ENCODE assay signal across 17 cellular contexts in the genomic region with DNA sequence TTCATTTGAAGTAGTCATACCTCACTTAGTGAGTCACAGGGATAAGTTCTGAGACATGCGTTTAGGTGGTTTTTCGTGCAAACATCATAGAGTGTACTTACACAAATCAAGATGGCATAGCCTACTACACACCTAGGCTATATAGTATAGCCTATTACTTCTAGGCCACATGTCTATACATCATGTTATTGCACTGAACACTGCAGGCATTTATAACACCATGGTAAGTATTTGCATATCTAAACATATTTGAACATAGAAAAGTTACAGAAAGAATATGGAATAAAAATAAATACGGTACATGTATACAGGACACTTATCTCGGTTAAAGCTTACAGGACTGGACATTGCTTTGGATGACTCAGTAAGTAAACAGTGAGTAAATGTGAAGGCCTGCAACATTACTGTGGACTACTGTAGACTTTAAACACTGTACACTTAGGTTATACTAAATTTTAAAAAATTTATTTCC.
DNase-seq lines count a peak whose midpoint lies in the region; ATAC-seq and TF ChIP-seq lines count a peak whose summit lies in the region.
"Had no signal": no experiment of that assay in that cellular context is flagged by ENCODE, and none has a peak within 500 bp of the region (broad histone marks: within the 10 kb centered on the region; RNA-seq: fewer than 3 reads in every experiment).

No MANE protein-coding gene starts in this region.

- in situ Hi-C loops in Panc1 (cut with HindIII; ENCODE audit: low pct_unique_long_range_greater_than_20kb, low sequenced_read_pairs): no loop called here

- no peaks in the 10 kb centered on the region for H3K27me3 Mint-ChIP-seq in mesothelial cell of epicardium (ENCODE audit: low read depth)
- H3K27me3 Mint-ChIP-seq: central memory CD8-positive, alpha-beta T cell; stimulated activated naive CD8-positive, alpha-beta T cell treated with anti-CD3 and anti-CD28 coated beads, Interleukin-15, Interleukin-2, amounts not matched to agents 100 ng/mL and 50 ng/mL, for 24 hours had no signal

- no peak overlapping the region for H3K4me3 ChIP-seq in Panc1 (ENCODE audit: low read depth in 2 of 2, low read length in 2 of 2)
- H3K4me3 ChIP-seq in epithelial cell of esophagus (ENCODE audit: low read length): no peak overlapping the region

- no peaks in the 10 kb centered on the region for H3K9me3 ChIP-seq in Panc1 (ENCODE audit: control insufficient read depth, insufficient read depth, low read depth, low read length)
- H3K9me3 ChIP-seq: neutrophil had no signal

- TF ChIP-seq CTCF in Panc1 (IDR thresholded peaks at IDR 0.05): no peak
- TF ChIP-seq CTCF in epithelial cell of esophagus (IDR thresholded peaks at IDR 0.05; ENCODE audit: insufficient read depth, low read depth, low read length, missing control alignments): no peak
- no peak for TF ChIP-seq CTCF in mesothelial cell of epicardium (IDR thresholded peaks at IDR 0.05; ENCODE audit: unreplicated experiment)

- POLR2A ChIA-PET in Panc1 (lab: Charles Lee): no interaction called here

- H3K4me1 Mint-ChIP-seq in mesothelial cell of epicardium: no peaks in the 10 kb centered on the region
- H3K4me1 Mint-ChIP-seq: central memory CD8-positive, alpha-beta T cell had no signal

- no peaks in the 10 kb centered on the region for H3K36me3 Mint-ChIP-seq in mesothelial cell of epicardium

- H3K9me3 Mint-ChIP-seq in mesothelial cell of epicardium: peaks cover 3% of the 10 kb centered on the region

- H3K27ac Mint-ChIP-seq in mesothelial cell of epicardium: no peak overlapping the region
- H3K27ac Mint-ChIP-seq: stimulated activated naive CD8-positive, alpha-beta T cell treated with anti-CD3 and anti-CD28 coated beads, Interleukin-15, Interleukin-2, amounts not matched to agents 100 ng/mL and 50 ng/mL, for 24 hours had no signal

- peaks cover 4% of the 10 kb centered on the region for H3K4me1 ChIP-seq in Panc1 (ENCODE audit: control insufficient read depth, insufficient read depth, low read length)

- DNase-seq in ELR (ENCODE audit: low read depth) (peak; percentile 83), Panc1 (ENCODE audit: low read depth, low spot score) (peak; percentile 88), epithelial cell of esophagus (ENCODE audit: low read depth) (peak; percentile 85), renal cortical epithelial cell (ENCODE audit: low read depth) (peak; percentile 44), mesothelial cell of epicardium (ENCODE audit: low spot score in 2 of 2, unreplicated experiment in 2 of 2) (no peak), Kasumi-1 (lab: John Stamatoyannopoulos, UW) (no peak), NCI-H524 (lab: John Stamatoyannopoulos, UW) (no peak)
- DNase-seq: foreskin melanocyte; left colon; MM.1S; NCI-H446; stimulated activated CD4-positive, alpha-beta T cell treated with anti-CD3 and anti-CD28 coated beads, Interleukin-2, amount 100 ng/mL, for 48 hours had no signal

- H3K27ac ChIP-seq in Panc1 (ENCODE audit: low read length): peak overlapping the region; percentile 39
- H3K27ac ChIP-seq: neutrophil had no signal

- H3K27me3 ChIP-seq in Panc1 (ENCODE audit: control insufficient read depth, insufficient read depth, low read length): no peaks in the 10 kb centered on the region
- H3K27me3 ChIP-seq: neutrophil had no signal

- no peaks in the 10 kb centered on the region for H3K36me3 ChIP-seq in Panc1 (ENCODE audit: control insufficient read depth, insufficient read depth, low read length)
- H3K36me3 ChIP-seq: neutrophil had no signal

- no peak overlapping the region for H3K4me3 Mint-ChIP-seq in mesothelial cell of epicardium
- H3K4me3 Mint-ChIP-seq: central memory CD8-positive, alpha-beta T cell; stimulated activated naive CD8-positive, alpha-beta T cell treated with anti-CD3 and anti-CD28 coated beads, Interleukin-15, Interleukin-2, amounts not matched to agents 100 ng/mL and 50 ng/mL, for 24 hours had no signal

- no TSS peak for BruUV-seq in Panc1 (replicated peaks; lab: Mats Ljungman, UMichigan)

- CTCF ChIA-PET in Panc1 (lab: Charles Lee): no interaction called here

- intact Hi-C loops in Panc1 (cut with micrococcal nuclease; ENCODE audit: unreplicated experiment): no loop called here

- ATAC-seq in Panc1 (peak; percentile 99), HG02852 (IDR thresholded peaks at IDR 0.05; ENCODE audit: unreplicated experiment) (no peak)
- ATAC-seq: activated CD4-positive, CD25-positive, alpha-beta regulatory T cell treated with anti-CD3 and anti-CD28 coated beads, Interleukin-2, amount 50 U/mL, for 24 hours; left colon had no signal

Comparison
In these comparisons a context has a peak if more than half of its experiments do, and no peak if none do; other contexts are left out.
1. DNase-seq: peak in ELR (single experiment), Panc1 (single experiment), epithelial cell of esophagus (single experiment) and renal cortical epithelial cell (single experiment); none in mesothelial cell of epicardium (0 of 2), Kasumi-1 (0 of 2) and NCI-H524 (0 of 2).